29 cellular contexts compared by ENCODE assay signal in the genomic region with DNA sequence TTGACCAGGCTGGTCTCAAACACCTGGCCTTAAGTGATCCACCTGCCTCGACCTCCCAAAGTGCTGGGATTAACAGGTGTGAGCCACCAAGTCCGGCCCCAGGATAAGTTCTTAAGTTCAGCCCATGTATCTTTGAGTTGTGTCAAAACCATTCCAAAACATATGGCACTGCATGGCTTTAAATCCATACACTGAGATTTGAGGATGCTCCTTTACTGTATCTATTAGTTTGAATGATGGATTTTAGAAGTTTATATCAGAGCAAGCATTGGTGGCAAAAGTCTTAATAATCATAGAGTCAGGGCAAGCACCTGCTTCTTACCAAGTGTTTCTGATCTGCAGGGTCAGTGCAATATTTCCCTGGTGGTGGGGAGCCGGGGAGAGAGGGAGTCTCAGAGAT. TPM values are rescaled to one million over a fixed set of nuclear protein-coding genes. Genes with fewer than 3 reads are reported as not detected.
DNase-seq lines count a peak whose midpoint lies in the region; ATAC-seq and TF ChIP-seq lines count a peak whose summit lies in the region.
"Had no signal": no experiment of that assay in that cellular context is flagged by ENCODE, and none has a peak within 500 bp of the region (broad histone marks: within the 10 kb centered on the region; RNA-seq: fewer than 3 reads in every experiment).

No MANE protein-coding gene starts in this region.

- H3K4me1 Mint-ChIP-seq in endodermal cell (peaks cover 4% of the 10 kb centered on the region), neural crest cell (peaks cover 9% of the 10 kb centered on the region)
- H3K4me1 Mint-ChIP-seq: CD14-positive monocyte; CD4-positive, CD25-positive, alpha-beta regulatory T cell; CD8-positive, alpha-beta memory T cell had no signal

- H3K36me3 ChIP-seq in endodermal cell (ENCODE audit: control insufficient read depth, insufficient read depth, low read length), result no peaks in the 10 kb centered on the region
- H3K36me3 ChIP-seq: BE2C, BLaER1 had no signal

- no peaks in the 10 kb centered on the region for H3K9me3 ChIP-seq in endodermal cell (ENCODE audit: control insufficient read depth, low read length)
- H3K9me3 ChIP-seq: BE2C, BLaER1 had no signal

- no peak overlapping the region for H3K4me3 ChIP-seq in endodermal cell (ENCODE audit: low read length)
- H3K4me3 ChIP-seq: BLaER1, GM12878 had no signal

- H3K4me1 ChIP-seq in endodermal cell (ENCODE audit: control insufficient read depth, insufficient read depth, low read length), result no peaks in the 10 kb centered on the region
- H3K4me1 ChIP-seq: BE2C, BLaER1 had no signal

- no peak overlapping the region for H3K9ac ChIP-seq in endodermal cell (ENCODE audit: extremely low read depth, low read length, poor library complexity, severe bottlenecking)
- H3K9ac ChIP-seq: BLaER1 had no signal

- H3K27ac Mint-ChIP-seq in endodermal cell, result no peak overlapping the region
- peak overlapping the region; percentile 11 for H3K27ac Mint-ChIP-seq in neural crest cell (ENCODE audit: unreplicated experiment)
- H3K27ac Mint-ChIP-seq: CD14-positive monocyte; CD8-positive, alpha-beta memory T cell had no signal

- peak overlapping the region; percentile 67; the same call in 1 of the 2 replicates for H3K27ac ChIP-seq in VCaP
- no peak overlapping the region for H3K27ac ChIP-seq in endodermal cell (ENCODE audit: low read depth, low read length)
- peak overlapping the region; percentile 99 for H3K27ac ChIP-seq in epithelial cell of prostate
- H3K27ac ChIP-seq: BLaER1 had no signal

- peaks cover 17% of the 10 kb centered on the region for H3K27me3 Mint-ChIP-seq in endodermal cell (ENCODE audit: insufficient read depth)
- peaks cover 33% of the 10 kb centered on the region for H3K27me3 Mint-ChIP-seq in neural crest cell (ENCODE audit: low read depth)

- H3K9me3 Mint-ChIP-seq in endodermal cell (no peaks in the 10 kb centered on the region), neural crest cell (no peaks in the 10 kb centered on the region)
- H3K9me3 Mint-ChIP-seq: CD4-positive, alpha-beta memory T cell; CD8-positive, alpha-beta memory T cell had no signal

- H3K36me3 Mint-ChIP-seq in endodermal cell (ENCODE audit: low read depth) (no peaks in the 10 kb centered on the region), neural crest cell (ENCODE audit: low read depth) (no peaks in the 10 kb centered on the region)
- H3K36me3 Mint-ChIP-seq: CD14-positive monocyte; CD4-positive, alpha-beta memory T cell; CD4-positive, CD25-positive, alpha-beta regulatory T cell; CD8-positive, alpha-beta memory T cell had no signal

- H3K4me3 Mint-ChIP-seq in endodermal cell (no peak overlapping the region), neural crest cell (no peak overlapping the region)
- H3K4me3 Mint-ChIP-seq: CD14-positive monocyte; CD4-positive, alpha-beta memory T cell; CD4-positive, CD25-positive, alpha-beta regulatory T cell; CD8-positive, alpha-beta memory T cell had no signal

- 73 to 78% methylated on average over 2 to 3 of the region's 3 CpGs for WGBS in endodermal cell (ENCODE audit: insufficient coverage in 1 of 2, insufficient read length in 1 of 2), 2 experiments

- H3K27me3 ChIP-seq in endodermal cell (ENCODE audit: control insufficient read depth, insufficient read depth, low read length, poor library complexity, severe bottlenecking), result no peaks in the 10 kb centered on the region
- H3K27me3 ChIP-seq: BLaER1 had no signal

- no peak for TF ChIP-seq CTCF in VCaP (conservative IDR thresholded peaks at IDR 0.05)
- TF ChIP-seq CTCF in endodermal cell (conservative IDR thresholded peaks at IDR 0.05), result no peak
- no peak for TF ChIP-seq CTCF in neural crest cell (conservative IDR thresholded peaks at IDR 0.05)

- no peak for ATAC-seq in GM21447 (IDR thresholded peaks at IDR 0.05; ENCODE audit: unreplicated experiment)
- no peak for ATAC-seq in activated CD4-positive, CD25-positive, alpha-beta regulatory T cell treated with anti-CD3 and anti-CD28 coated beads, Interleukin-2, amount 50 U/mL, for 24 hours
- ATAC-seq: GM12878 had no signal

- peak; percentile 13 for DNase-seq in endodermal cell
- DNase-seq in epithelial cell of prostate (ENCODE audit: low read depth, low spot score), result no peak
- DNase-seq in neural crest cell (ENCODE audit: low read depth, low spot score), result no peak
- no peak for DNase-seq in stimulated activated CD4-positive, alpha-beta T cell treated with anti-CD3 and anti-CD28 coated beads, Interleukin-1b, Interleukin-23, amount 100 ng/mL, for 48 hours
- DNase-seq: 8988T; ACHN; BE2C; C1 segment of cervical spinal cord; CD4-positive, alpha-beta memory T cell; CD4-positive, CD25-positive, alpha-beta regulatory T cell; CD8-positive, alpha-beta memory T cell; COR-L47; DMS 273 treated with DMSO at 0.1 percent for 48 hours; DMS153; DMS53; DMS79; DND-41; EL; GDM1 had no signal

RNA-seq across cellular contexts. Expression of a gene that starts 6.1 kb away (rescaled TPM):
- not detected for total RNA-seq in endodermal cell
- not detected for polyA plus RNA-seq in endodermal cell (2013, experiment 1 of 2)
- not detected for polyA plus RNA-seq in endodermal cell (2013, experiment 2 of 2)
- total RNA-seq in neural crest cell, result not detected in 2 replicates
- total RNA-seq: A673; CD4-positive, alpha-beta memory T cell; CD4-positive, CD25-positive, alpha-beta regulatory T cell; CD8-positive, alpha-beta memory T cell; Daoy; G401; GM12878 had no signal
- polyA plus RNA-seq: AG04450; CD14-positive monocyte; CD4-positive, alpha-beta memory T cell; CD4-positive, CD25-positive, alpha-beta regulatory T cell; CD8-positive, alpha-beta memory T cell had no signal

RNA-seq across cellular contexts. Expression of a gene that starts 11.7 kb away (rescaled TPM):
- total RNA-seq in endodermal cell (not detected), neural crest cell (not detected in 2 replicates)
- polyA plus RNA-seq in endodermal cell (2013, experiment 1 of 2), result not detected
- polyA plus RNA-seq in endodermal cell (2013, experiment 2 of 2), result not detected
- total RNA-seq: A673; CD4-positive, alpha-beta memory T cell; CD4-positive, CD25-positive, alpha-beta regulatory T cell; CD8-positive, alpha-beta memory T cell; GM12878 had no signal
- polyA plus RNA-seq: AG04450; CD14-positive monocyte; CD4-positive, alpha-beta memory T cell; CD4-positive, CD25-positive, alpha-beta regulatory T cell; CD8-positive, alpha-beta memory T cell; GM12878 had no signal

RNA-seq across cellular contexts. Expression of a gene that starts 27.7 kb away (rescaled TPM):
- not detected for total RNA-seq in endodermal cell
- polyA plus RNA-seq in endodermal cell (2013, experiment 1 of 2), result not detected
- not detected for polyA plus RNA-seq in endodermal cell (2013, experiment 2 of 2)
- not detected in 2 replicates for total RNA-seq in neural crest cell
- total RNA-seq: A673; CD4-positive, alpha-beta memory T cell; CD4-positive, CD25-positive, alpha-beta regulatory T cell; CD8-positive, alpha-beta memory T cell; Daoy; G401; GM12878 had no signal
- polyA plus RNA-seq: AG04450; CD14-positive monocyte; CD4-positive, alpha-beta memory T cell; CD4-positive, CD25-positive, alpha-beta regulatory T cell; CD8-positive, alpha-beta memory T cell; GM12878 had no signal

RNA-seq across cellular contexts. Expression of a gene that starts 39.7 kb away (rescaled TPM):
- total RNA-seq in endodermal cell (not detected), neural crest cell (not detected in 2 replicates)
- polyA plus RNA-seq in endodermal cell (2013, experiment 1 of 2), result not detected
- not detected for polyA plus RNA-seq in endodermal cell (2013, experiment 2 of 2)
- total RNA-seq: A673; CD4-positive, alpha-beta memory T cell; CD4-positive, CD25-positive, alpha-beta regulatory T cell; CD8-positive, alpha-beta memory T cell; Daoy; G401; GM12878 had no signal
- polyA plus RNA-seq: AG04450; CD14-positive monocyte; CD4-positive, alpha-beta memory T cell; CD4-positive, CD25-positive, alpha-beta regulatory T cell; CD8-positive, alpha-beta memory T cell; GM12878 had no signal

RNA-seq across cellular contexts. Expression of a gene that starts 47.2 kb away (rescaled TPM):
- not detected for total RNA-seq in endodermal cell
- not detected for polyA plus RNA-seq in endodermal cell (2013, experiment 1 of 2)
- polyA plus RNA-seq in endodermal cell (2013, experiment 2 of 2), result not detected
- total RNA-seq in neural crest cell, result not detected in 2 replicates
- total RNA-seq: CD4-positive, alpha-beta memory T cell; CD4-positive, CD25-positive, alpha-beta regulatory T cell; CD8-positive, alpha-beta memory T cell; Daoy; G401; GM12878 had no signal
- polyA plus RNA-seq: AG04450; CD14-positive monocyte; CD4-positive, alpha-beta memory T cell; CD4-positive, CD25-positive, alpha-beta regulatory T cell; CD8-positive, alpha-beta memory T cell had no signal
